In the genomic region with DNA sequence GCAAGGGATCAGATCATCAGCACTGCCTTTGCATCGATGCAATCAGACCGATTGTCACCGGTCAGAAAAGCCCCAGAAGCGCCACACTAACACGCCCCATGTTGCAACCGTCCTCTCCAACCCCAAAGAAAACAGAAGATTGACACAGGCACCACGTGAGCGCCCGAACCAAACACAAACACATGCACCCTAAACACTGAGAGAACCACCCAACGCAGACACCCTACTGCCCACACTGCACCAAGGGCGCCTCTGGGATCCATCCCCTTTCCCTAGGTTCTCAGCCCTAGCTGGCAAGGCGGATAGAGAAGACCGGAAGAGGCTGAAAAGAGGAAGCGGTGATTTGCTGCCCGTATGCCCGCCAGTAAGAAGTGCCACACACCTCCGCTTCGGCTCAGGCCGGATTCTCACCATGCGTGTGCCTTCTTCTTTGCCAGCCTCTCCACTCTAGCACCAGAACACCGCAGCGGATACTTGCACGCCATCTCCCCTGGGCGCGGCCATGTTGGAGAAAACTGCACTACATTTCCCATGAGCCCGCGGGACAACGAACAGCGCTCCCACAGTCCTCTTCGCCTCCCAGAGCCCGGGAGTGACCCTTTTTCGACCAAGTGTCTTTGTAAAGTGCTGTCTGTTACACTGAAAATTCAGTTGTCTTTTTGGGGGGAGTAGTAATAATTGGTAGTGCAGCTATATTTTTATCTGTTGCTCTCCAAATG, we compare ENCODE assay signal across 1 cellular context.
TF ChIP-seq lines count a peak whose summit lies in the region.

TSS of gene ALKBH8 (minus strand) at position 517 of the 719 bp plus-strand sequence. CDS start 4,842 bp downstream, outside the sequence.

TF ChIP-seq in SK-N-SH, 30 proteins besides CTCF, POLR2A, EP300 and RAD21:
- TF ChIP-seq FOXJ3 (CRISPR knock-in tag; IDR thresholded peaks at IDR 0.05) (no peak), SIN3A (IDR thresholded peaks at IDR 0.05; ENCODE audit: borderline replicate concordance, low read depth, low read length) (peak; percentile 86; the same call in 1 of the 2 replicates), TEAD4 (IDR thresholded peaks at IDR 0.05; ENCODE audit: borderline replicate concordance, insufficient read depth) (no peak), RFX5 (IDR thresholded peaks at IDR 0.05; ENCODE audit: low read length) (no peak), NRF1 (IDR thresholded peaks at IDR 0.05; ENCODE audit: low read depth, low read length) (no peak), RCOR1 (IDR thresholded peaks at IDR 0.05; ENCODE audit: low read length) (0 out of 2 replicates have a peak, but pooled peaks have one; percentile 47), TAF1 (IDR thresholded peaks at IDR 0.05; ENCODE audit: borderline replicate concordance, low read depth, low read length) (no peak; the same call in 1 of the 2 replicates), CHD2 (IDR thresholded peaks at IDR 0.05; ENCODE audit: low read length, partially characterized antibody) (peak; percentile 72), EZH2phosphoT487 (IDR thresholded peaks at IDR 0.05; ENCODE audit: borderline replicate concordance, low read depth) (no peak), TCF12 (IDR thresholded peaks at IDR 0.05) (no peak), FOXM1 (IDR thresholded peaks at IDR 0.05; ENCODE audit: low read depth) (no peak), RXRA (IDR thresholded peaks at IDR 0.05; ENCODE audit: borderline replicate concordance, low read depth) (no peak), JUND (IDR thresholded peaks at IDR 0.05) (no peak), POLR2AphosphoS5 (IDR thresholded peaks at IDR 0.05; ENCODE audit: low read depth, low read length) (0 out of 2 replicates have a peak, but pooled peaks have one; percentile 50), NFIC (IDR thresholded peaks at IDR 0.05; ENCODE audit: borderline replicate concordance) (no peak), MEF2A (IDR thresholded peaks at IDR 0.05; ENCODE audit: borderline replicate concordance, low read depth) (no peak), SMC3 (IDR thresholded peaks at IDR 0.05; ENCODE audit: low read depth, low read length) (no peak), FOSL2 (IDR thresholded peaks at IDR 0.05; ENCODE audit: borderline replicate concordance, low read depth) (no peak), MAX (IDR thresholded peaks at IDR 0.05; ENCODE audit: low read depth) (peak; percentile 86), GATA2 (CRISPR knock-in tag; IDR thresholded peaks at IDR 0.05) (no peak), MXI1 (IDR thresholded peaks at IDR 0.05; ENCODE audit: low read depth, low read length) (peak; percentile 99), USF2 (IDR thresholded peaks at IDR 0.05; ENCODE audit: borderline replicate concordance, low read depth, low read length) (no peak), IRF3 (IDR thresholded peaks at IDR 0.05; ENCODE audit: low read depth, low read length) (no peak), YY1 (IDR thresholded peaks at IDR 0.05; ENCODE audit: low read depth) (peak; percentile 98), ELF1 (IDR thresholded peaks at IDR 0.05) (peak; percentile 80), GABPA (IDR thresholded peaks at IDR 0.05; ENCODE audit: low read depth) (peak; percentile 63)
- TF ChIP-seq, protein P1, sequence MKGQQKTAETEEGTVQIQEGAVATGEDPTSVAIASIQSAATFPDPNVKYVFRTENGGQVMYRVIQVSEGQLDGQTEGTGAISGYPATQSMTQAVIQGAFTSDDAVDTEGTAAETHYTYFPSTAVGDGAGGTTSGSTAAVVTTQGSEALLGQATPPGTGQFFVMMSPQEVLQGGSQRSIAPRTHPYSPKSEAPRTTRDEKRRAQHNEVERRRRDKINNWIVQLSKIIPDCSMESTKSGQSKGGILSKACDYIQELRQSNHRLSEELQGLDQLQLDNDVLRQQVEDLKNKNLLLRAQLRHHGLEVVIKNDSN (IDR thresholded peaks at IDR 0.05; ENCODE audit: borderline replicate concordance, low read depth), result peak; percentile 25; the same call in 1 of the 2 replicates
- TF ChIP-seq, protein P2, sequence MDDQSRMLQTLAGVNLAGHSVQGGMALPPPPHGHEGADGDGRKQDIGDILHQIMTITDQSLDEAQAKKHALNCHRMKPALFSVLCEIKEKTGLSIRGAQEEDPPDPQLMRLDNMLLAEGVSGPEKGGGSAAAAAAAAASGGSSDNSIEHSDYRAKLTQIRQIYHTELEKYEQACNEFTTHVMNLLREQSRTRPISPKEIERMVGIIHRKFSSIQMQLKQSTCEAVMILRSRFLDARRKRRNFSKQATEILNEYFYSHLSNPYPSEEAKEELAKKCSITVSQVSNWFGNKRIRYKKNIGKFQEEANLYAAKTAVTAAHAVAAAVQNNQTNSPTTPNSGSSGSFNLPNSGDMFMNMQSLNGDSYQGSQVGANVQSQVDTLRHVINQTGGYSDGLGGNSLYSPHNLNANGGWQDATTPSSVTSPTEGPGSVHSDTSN (IDR thresholded peaks at IDR 0.05), result no peak
- TF ChIP-seq, protein P3, sequence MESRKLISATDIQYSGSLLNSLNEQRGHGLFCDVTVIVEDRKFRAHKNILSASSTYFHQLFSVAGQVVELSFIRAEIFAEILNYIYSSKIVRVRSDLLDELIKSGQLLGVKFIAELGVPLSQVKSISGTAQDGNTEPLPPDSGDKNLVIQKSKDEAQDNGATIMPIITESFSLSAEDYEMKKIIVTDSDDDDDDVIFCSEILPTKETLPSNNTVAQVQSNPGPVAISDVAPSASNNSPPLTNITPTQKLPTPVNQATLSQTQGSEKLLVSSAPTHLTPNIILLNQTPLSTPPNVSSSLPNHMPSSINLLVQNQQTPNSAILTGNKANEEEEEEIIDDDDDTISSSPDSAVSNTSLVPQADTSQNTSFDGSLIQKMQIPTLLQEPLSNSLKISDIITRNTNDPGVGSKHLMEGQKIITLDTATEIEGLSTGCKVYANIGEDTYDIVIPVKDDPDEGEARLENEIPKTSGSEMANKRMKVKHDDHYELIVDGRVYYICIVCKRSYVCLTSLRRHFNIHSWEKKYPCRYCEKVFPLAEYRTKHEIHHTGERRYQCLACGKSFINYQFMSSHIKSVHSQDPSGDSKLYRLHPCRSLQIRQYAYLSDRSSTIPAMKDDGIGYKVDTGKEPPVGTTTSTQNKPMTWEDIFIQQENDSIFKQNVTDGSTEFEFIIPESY (IDR thresholded peaks at IDR 0.05; ENCODE audit: borderline replicate concordance, low read depth), result no peak
- TF ChIP-seq, protein P4, sequence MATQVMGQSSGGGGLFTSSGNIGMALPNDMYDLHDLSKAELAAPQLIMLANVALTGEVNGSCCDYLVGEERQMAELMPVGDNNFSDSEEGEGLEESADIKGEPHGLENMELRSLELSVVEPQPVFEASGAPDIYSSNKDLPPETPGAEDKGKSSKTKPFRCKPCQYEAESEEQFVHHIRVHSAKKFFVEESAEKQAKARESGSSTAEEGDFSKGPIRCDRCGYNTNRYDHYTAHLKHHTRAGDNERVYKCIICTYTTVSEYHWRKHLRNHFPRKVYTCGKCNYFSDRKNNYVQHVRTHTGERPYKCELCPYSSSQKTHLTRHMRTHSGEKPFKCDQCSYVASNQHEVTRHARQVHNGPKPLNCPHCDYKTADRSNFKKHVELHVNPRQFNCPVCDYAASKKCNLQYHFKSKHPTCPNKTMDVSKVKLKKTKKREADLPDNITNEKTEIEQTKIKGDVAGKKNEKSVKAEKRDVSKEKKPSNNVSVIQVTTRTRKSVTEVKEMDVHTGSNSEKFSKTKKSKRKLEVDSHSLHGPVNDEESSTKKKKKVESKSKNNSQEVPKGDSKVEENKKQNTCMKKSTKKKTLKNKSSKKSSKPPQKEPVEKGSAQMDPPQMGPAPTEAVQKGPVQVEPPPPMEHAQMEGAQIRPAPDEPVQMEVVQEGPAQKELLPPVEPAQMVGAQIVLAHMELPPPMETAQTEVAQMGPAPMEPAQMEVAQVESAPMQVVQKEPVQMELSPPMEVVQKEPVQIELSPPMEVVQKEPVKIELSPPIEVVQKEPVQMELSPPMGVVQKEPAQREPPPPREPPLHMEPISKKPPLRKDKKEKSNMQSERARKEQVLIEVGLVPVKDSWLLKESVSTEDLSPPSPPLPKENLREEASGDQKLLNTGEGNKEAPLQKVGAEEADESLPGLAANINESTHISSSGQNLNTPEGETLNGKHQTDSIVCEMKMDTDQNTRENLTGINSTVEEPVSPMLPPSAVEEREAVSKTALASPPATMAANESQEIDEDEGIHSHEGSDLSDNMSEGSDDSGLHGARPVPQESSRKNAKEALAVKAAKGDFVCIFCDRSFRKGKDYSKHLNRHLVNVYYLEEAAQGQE (IDR thresholded peaks at IDR 0.05; ENCODE audit: low read depth, low read length), result 0 out of 2 replicates have a peak, but pooled peaks have one; percentile 21
